Comparison of ENCODE assay signal across 8 cellular contexts in the genomic region with DNA sequence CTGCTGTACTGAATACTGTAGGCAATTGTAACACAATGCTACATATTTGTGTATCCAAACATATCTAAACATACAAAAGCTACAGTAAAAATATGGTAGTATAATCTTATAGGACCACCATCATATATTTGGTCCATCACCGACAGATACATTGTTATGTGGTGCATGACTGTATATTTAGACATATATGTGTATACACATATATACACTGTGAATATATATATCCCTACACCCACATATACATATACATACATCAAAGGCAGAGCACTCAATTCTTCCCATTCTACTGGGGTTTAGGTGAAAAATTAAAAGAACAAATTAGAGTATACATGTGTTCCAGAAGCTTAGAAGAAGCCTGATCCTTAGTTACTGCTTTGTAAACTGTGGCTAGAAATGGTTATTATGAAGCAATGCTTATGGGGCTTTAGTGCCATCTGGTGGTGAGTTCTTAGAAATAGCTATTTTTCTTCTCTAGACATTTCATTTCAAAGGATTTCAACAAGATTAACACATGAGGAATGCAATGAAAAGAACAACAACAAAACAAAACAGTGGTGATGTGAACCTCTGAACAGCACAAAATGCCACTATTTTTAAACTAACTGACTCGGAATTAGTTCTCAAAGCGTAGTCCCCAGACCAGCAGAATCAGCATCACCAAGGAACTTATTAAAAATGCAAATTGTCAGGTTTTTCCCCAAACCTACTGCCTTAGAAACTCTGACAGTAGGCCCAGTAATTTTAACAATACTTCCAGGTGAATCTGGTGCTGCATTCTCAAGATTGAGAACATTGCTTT. TPM values are rescaled to one million over a fixed set of nuclear protein-coding genes. Genes with fewer than 3 reads are reported as not detected.
DNase-seq lines count a peak whose midpoint lies in the region; ATAC-seq and TF ChIP-seq lines count a peak whose summit lies in the region.

No MANE protein-coding gene starts in this region.

- H3K4me1 ChIP-seq in OCI-LY7 (ENCODE audit: insufficient read depth, low read length, poor library complexity, severe bottlenecking): no peaks in the 10 kb centered on the region
- no peaks in the 10 kb centered on the region for H3K4me1 ChIP-seq in endodermal cell (ENCODE audit: control insufficient read depth, insufficient read depth, low read length)

- BruUV-seq in OCI-LY7 (replicated peaks; lab: Mats Ljungman, UMichigan): no TSS peak

- intact Hi-C loops in OCI-LY7 (cut with micrococcal nuclease; ENCODE audit: unreplicated experiment): no loop called here

- peak; percentile 93 for TF ChIP-seq CTCF in OCI-LY7 (conservative IDR thresholded peaks at IDR 0.05; ENCODE audit: low read length)
- peak; percentile 85 for TF ChIP-seq CTCF in endodermal cell (conservative IDR thresholded peaks at IDR 0.05)
- peak; percentile 87 for TF ChIP-seq CTCF in neural crest cell (conservative IDR thresholded peaks at IDR 0.05)

- H3K9me3 ChIP-seq in OCI-LY7 (ENCODE audit: low read length): no peaks in the 10 kb centered on the region
- no peaks in the 10 kb centered on the region for H3K9me3 ChIP-seq in endodermal cell (ENCODE audit: control insufficient read depth, low read length)

- H3K36me3 Mint-ChIP-seq in endodermal cell (ENCODE audit: low read depth) (no peaks in the 10 kb centered on the region), neural crest cell (ENCODE audit: low read depth) (no peaks in the 10 kb centered on the region)

- POLR2A ChIA-PET in OCI-LY7 (lab: Charles Lee): interaction anchor here (0.6 to 1.1 kb wide), 3 partner anchors 12 to 1452 kb away, joined by 3 to 6 read pairs (median 6); no protein-coding TSS in a partner anchor

- no peak overlapping the region for H3K9ac ChIP-seq in endodermal cell (ENCODE audit: extremely low read depth, low read length, poor library complexity, severe bottlenecking)

- no peaks in the 10 kb centered on the region for H3K36me3 ChIP-seq in OCI-LY7 (ENCODE audit: insufficient read depth, low read length)
- no peaks in the 10 kb centered on the region for H3K36me3 ChIP-seq in endodermal cell (ENCODE audit: control insufficient read depth, insufficient read depth, low read length)

- ATAC-seq in stimulated activated naive CD8-positive, alpha-beta T cell treated with anti-CD3 and anti-CD28 coated beads, Interleukin-15, amount 100 ng/mL, for 72 hours: peak; percentile 40
- no peak for ATAC-seq in stimulated activated naive CD8-positive, alpha-beta T cell treated with anti-CD3 and anti-CD28 coated beads, Interleukin-15, Interleukin-2, amounts not matched to agents 100 U/mL and 50 U/mL, for 24 hours
- peak; percentile 71 for ATAC-seq in HG03354 (IDR thresholded peaks at IDR 0.05; ENCODE audit: poor library complexity, severe bottlenecking, unreplicated experiment)

- no peaks in the 10 kb centered on the region for H3K9me2 ChIP-seq in OCI-LY7 (ENCODE audit: insufficient read depth, low read length)

- H3K9me3 Mint-ChIP-seq in stimulated activated naive CD8-positive, alpha-beta T cell treated with anti-CD3 and anti-CD28 coated beads, Interleukin-15, amount 100 ng/mL, for 72 hours: no peaks in the 10 kb centered on the region
- H3K9me3 Mint-ChIP-seq in endodermal cell (no peaks in the 10 kb centered on the region), neural crest cell (no peaks in the 10 kb centered on the region)

- no peak overlapping the region for H3K4me3 ChIP-seq in OCI-LY7 (ENCODE audit: low read depth, low read length, poor library complexity, severe bottlenecking)
- H3K4me3 ChIP-seq in endodermal cell (ENCODE audit: low read length): no peak overlapping the region

- WGBS in endodermal cell (ENCODE audit: insufficient coverage in 1 of 2, insufficient read length in 1 of 2), 2 experiments: 20 to 25% methylated on average over 2 of the region's 3 CpGs

- DNase-seq in stimulated activated naive CD8-positive, alpha-beta T cell treated with anti-CD3 and anti-CD28 coated beads, Interleukin-15, amount 100 ng/mL, for 72 hours: no peak
- no peak for DNase-seq in stimulated activated naive CD8-positive, alpha-beta T cell treated with anti-CD3 and anti-CD28 coated beads, Interleukin-15, Interleukin-2, amounts not matched to agents 100 U/mL and 50 U/mL, for 24 hours
- DNase-seq in OCI-LY7 (ENCODE audit: low spot score): peak; percentile 60
- no peak for DNase-seq in endodermal cell
- peak; percentile 18 for DNase-seq in neural crest cell (ENCODE audit: low read depth, low spot score)
- DNase-seq in mesenteric fat pad (ENCODE audit: low spot score): no peak
- no peak for DNase-seq in activated T-cell treated with anti-CD3 and anti-CD28 coated beads, Interleukin-2, amount 50 U/mL, for 48 hours

- H3K4me2 ChIP-seq in OCI-LY7 (ENCODE audit: low read length): no peak overlapping the region

- H4K20me1 ChIP-seq in OCI-LY7 (ENCODE audit: insufficient read depth, low read length): no peaks in the 10 kb centered on the region

- H3K27ac ChIP-seq in OCI-LY7 (ENCODE audit: low read depth, low read length, poor library complexity, severe bottlenecking): no peak overlapping the region
- no peak overlapping the region for H3K27ac ChIP-seq in endodermal cell (ENCODE audit: low read depth, low read length)

- H3K4me3 Mint-ChIP-seq in stimulated activated naive CD8-positive, alpha-beta T cell treated with anti-CD3 and anti-CD28 coated beads, Interleukin-15, amount 100 ng/mL, for 72 hours: no peak overlapping the region
- no peak overlapping the region for H3K4me3 Mint-ChIP-seq in endodermal cell
- H3K4me3 Mint-ChIP-seq in neural crest cell: no peak overlapping the region

- H3K27me3 ChIP-seq in endodermal cell (ENCODE audit: control insufficient read depth, insufficient read depth, low read length, poor library complexity, severe bottlenecking): no peaks in the 10 kb centered on the region

- no peak overlapping the region for H3K27ac Mint-ChIP-seq in stimulated activated naive CD8-positive, alpha-beta T cell treated with anti-CD3 and anti-CD28 coated beads, Interleukin-15, amount 100 ng/mL, for 72 hours
- no peak overlapping the region for H3K27ac Mint-ChIP-seq in endodermal cell
- H3K27ac Mint-ChIP-seq in neural crest cell (ENCODE audit: unreplicated experiment): no peak overlapping the region

- no peak overlapping the region for H2AFZ ChIP-seq in OCI-LY7 (ENCODE audit: low read length)

- H3K27me3 Mint-ChIP-seq in stimulated activated naive CD8-positive, alpha-beta T cell treated with anti-CD3 and anti-CD28 coated beads, Interleukin-15, amount 100 ng/mL, for 72 hours: peaks cover 28% of the 10 kb centered on the region
- H3K27me3 Mint-ChIP-seq in endodermal cell (ENCODE audit: insufficient read depth): no peaks in the 10 kb centered on the region
- no peaks in the 10 kb centered on the region for H3K27me3 Mint-ChIP-seq in neural crest cell (ENCODE audit: low read depth)

- no peaks in the 10 kb centered on the region for H3K4me1 Mint-ChIP-seq in stimulated activated naive CD8-positive, alpha-beta T cell treated with anti-CD3 and anti-CD28 coated beads, Interleukin-15, amount 100 ng/mL, for 72 hours
- peaks cover 2% of the 10 kb centered on the region for H3K4me1 Mint-ChIP-seq in endodermal cell
- H3K4me1 Mint-ChIP-seq in neural crest cell: peaks cover 3% of the 10 kb centered on the region

- CTCF ChIA-PET in OCI-LY7 (lab: Charles Lee; ENCODE audit: unreplicated experiment): interaction anchor here (1.1 kb wide), 1 partner anchor 11 kb away, joined by 4 read pairs; no protein-coding TSS in a partner anchor

- H3K79me2 ChIP-seq in OCI-LY7 (ENCODE audit: insufficient read depth, low read depth, low read length): no peaks in the 10 kb centered on the region

RNA-seq across cellular contexts. Expression of a gene that starts 38.0 kb away (rescaled TPM):
- not detected in 2 replicates for total RNA-seq in OCI-LY7 (2014; rRNA removed; shearing (Covaris generic))
- total RNA-seq in OCI-LY7 (2022): not detected in 2 replicates
- total RNA-seq in endodermal cell: under 1 TPM; 0.20 TPM
- 0.14 TPM for polyA plus RNA-seq in endodermal cell (2013, experiment 1 of 2)
- 0.12 TPM for polyA plus RNA-seq in endodermal cell (2013, experiment 2 of 2)
- total RNA-seq in neural crest cell: 0.16 and 0.25 TPM in 2 replicates
- total RNA-seq in mesenteric fat pad: not detected

Comparison
In these comparisons a context has a peak if more than half of its experiments do, and no peak if none do; other contexts are left out.
1. DNase-seq: peak in OCI-LY7 (single experiment) and neural crest cell (single experiment); none in stimulated activated naive CD8-positive, alpha-beta T cell treated with anti-CD3 and anti-CD28 coated beads, Interleukin-15, amount 100 ng/mL, for 72 hours (0 of 2), stimulated activated naive CD8-positive, alpha-beta T cell treated with anti-CD3 and anti-CD28 coated beads, Interleukin-15, Interleukin-2, amounts not matched to agents 100 U/mL and 50 U/mL, for 24 hours (single experiment), endodermal cell (single experiment), mesenteric fat pad (single experiment) and activated T-cell treated with anti-CD3 and anti-CD28 coated beads, Interleukin-2, amount 50 U/mL, for 48 hours (0 of 2).
2. Peak in every context shown above with its lines, with median percentiles within 50 percentile points of each other: CTCF ChIP-seq.